Comparison of ENCODE assay signal across 19 cellular contexts in genomic region chr10:86779267-86780017, GRCh38. TPM values are rescaled to one million over a fixed set of nuclear protein-coding genes. Genes with fewer than 3 reads are reported as not detected.
DNase-seq lines count a peak whose midpoint lies in the region; ATAC-seq and TF ChIP-seq lines count a peak whose summit lies in the region.
"Had no signal": no experiment of that assay in that cellular context is flagged by ENCODE, and none has a peak within 500 bp of the region (broad histone marks: within the 10 kb centered on the region; RNA-seq: fewer than 3 reads in every experiment).

No MANE protein-coding gene starts in this region.

- TF ChIP-seq POLR2A in transverse colon (IDR thresholded peaks at IDR 0.05) = no peak

- TF ChIP-seq CTCF in H9 (conservative IDR thresholded peaks at IDR 0.05) (no peak), transverse colon (IDR thresholded peaks at IDR 0.05) (no peak)

- no peak overlapping the region for H2AFZ ChIP-seq in H9 (ENCODE audit: low read length)

- no peak overlapping the region for H3K4me3 Mint-ChIP-seq in H9
- H3K4me3 Mint-ChIP-seq: naive B cell had no signal

- no peaks in the 10 kb centered on the region for H3K27me3 Mint-ChIP-seq in H9 (ENCODE audit: low read depth)

- peak overlapping the region; percentile 32 for H2BK20ac ChIP-seq in H9 (ENCODE audit: low read depth, low read length, poor library complexity, severe bottlenecking)

- H2BK15ac ChIP-seq in H9 (ENCODE audit: low read depth, low read length) = no peak overlapping the region

- no peaks in the 10 kb centered on the region for H3K9me3 Mint-ChIP-seq in H9
- H3K9me3 Mint-ChIP-seq: activated T-helper 2 cell treated with anti-CD3 and anti-CD28 coated beads, Interferon-gamma antibody, Interleukin-2, Interleukin-4, amounts not matched to agents 10 μg/mL and 5 μg/mL and 100 μg/mL, durations not matched to agents 14 hours and 24 hours and 36 hours had no signal

- H3K79me1 ChIP-seq in H9 (ENCODE audit: insufficient read depth, low read depth, low read length, poor library complexity, severe bottlenecking) = peaks cover 3% of the 10 kb centered on the region

- H3K23me2 ChIP-seq in H9 (ENCODE audit: insufficient read length, low read depth, low read length, poor library complexity, severe bottlenecking) = no peaks in the 10 kb centered on the region

- no peak overlapping the region for H3K4ac ChIP-seq in H9 (ENCODE audit: low read depth, low read length)

- no peak overlapping the region for H4K91ac ChIP-seq in H9 (ENCODE audit: insufficient read length, low read depth, low read length)

- H3K27ac Mint-ChIP-seq in H9 = peak overlapping the region in 2 of 3 experiments; percentile 9 to 81; a peak in 2 of 7 replicates
- H3K27ac Mint-ChIP-seq: activated T-helper 2 cell treated with anti-CD3 and anti-CD28 coated beads, Interferon-gamma antibody, Interleukin-2, Interleukin-4, amounts not matched to agents 10 μg/mL and 5 μg/mL and 100 μg/mL, durations not matched to agents 14 hours and 24 hours and 36 hours; naive B cell had no signal

- no peak overlapping the region for H2BK12ac ChIP-seq in H9 (ENCODE audit: insufficient read length, low read depth, low read length)

- peaks cover 2% of the 10 kb centered on the region; the same call in 1 of the 2 replicates for H3K4me1 ChIP-seq in H9 (ENCODE audit: insufficient read depth, low read length)
- peaks cover 3 to 46% (median 24%) of the 10 kb centered on the region in 4 donors for H3K4me1 ChIP-seq in transverse colon

- H3K27ac ChIP-seq in H9 (ENCODE audit: insufficient read length, low read depth, low read length) (no peak overlapping the region), transverse colon (peak overlapping the region; percentile 5 to 32 (median 16))
- H3K27ac ChIP-seq: adrenal gland, skin epidermis, suprapubic skin had no signal

- H3K4me1 Mint-ChIP-seq in H9 = peaks cover 29 to 35% of the 10 kb centered on the region in 2 experiments
- H3K4me1 Mint-ChIP-seq: naive B cell had no signal

- H2AK5ac ChIP-seq in H9 (ENCODE audit: insufficient read length, low read length) = no peak overlapping the region

- in situ Hi-C loops in transverse colon (cut with MboI; ENCODE audit: low pct_ligation_motif_present in 1 of 4, low pct_unique_long_range_greater_than_20kb in 1 of 4, low sequenced_read_pairs in 3 of 4) = no loop called here

- H3T11ph ChIP-seq in H9 (ENCODE audit: low read length) = no peak overlapping the region

- no peak overlapping the region for H3K14ac ChIP-seq in H9 (ENCODE audit: insufficient read depth, low read length)

- H4K5ac ChIP-seq in H9 (ENCODE audit: insufficient read length, low read depth, low read length) = no peak overlapping the region

- no peak overlapping the region for H2BK120ac ChIP-seq in H9 (ENCODE audit: low read depth, low read length, poor library complexity, severe bottlenecking)

- H3K79me2 ChIP-seq in H9 (ENCODE audit: insufficient read depth, low read length) = peaks cover 80% of the 10 kb centered on the region

- DNase-seq in H9 (no peak), astrocyte of the hippocampus (ENCODE audit: low read depth, low spot score) (peak; percentile 72), iris pigment epithelial cell (ENCODE audit: low read depth) (peak; percentile 69), transverse colon (no peak), NOMO-1 treated with DMSO at 0.1 percent for 48 hours (lab: John Stamatoyannopoulos, UW; ENCODE audit: unreplicated experiment) (no peak), dedifferentiated amniotic fluid mesenchymal stem cell (ENCODE audit: extremely low spot score) (no peak)
- no peak for DNase-seq in activated T-cell treated with anti-CD3 and anti-CD28 coated beads, Interleukin-2, amount 50 U/mL, for 48 hours
- DNase-seq: adrenal gland; naive B cell; NCI-H2081 treated with DMSO at 0.1 percent for 48 hours; NCI-H524 treated with DMSO at 0.1 percent for 48 hours; pancreas; stimulated activated CD4-positive, alpha-beta T cell treated with anti-CD3 and anti-CD28 coated beads, Interleukin-4, amount 100 ng/mL, for 4 hours; stimulated activated CD8-positive, alpha-beta memory T cell treated with anti-CD3 and anti-CD28 coated beads, Interleukin-4, amount 100 ng/mL, for 48 hours; T-helper 2 cell had no signal

- H4K8ac ChIP-seq in H9 (replicated peaks; ENCODE audit: insufficient read length, low read depth, low read length) = no peak overlapping the region

- peaks cover 2% of the 10 kb centered on the region for H4K20me1 ChIP-seq in H9 (ENCODE audit: control insufficient read depth, insufficient read depth, insufficient read length)

- no peak overlapping the region for H2BK5ac ChIP-seq in H9 (ENCODE audit: insufficient read length, low read length)

- H3K23ac ChIP-seq in H9 (ENCODE audit: insufficient read length, low read depth, low read length) = no peak overlapping the region

- ATAC-seq in SK-N-SH treated with all-trans-retinoic acid at 6 μM for 48 hours = no peak
- ATAC-seq: pancreas had no signal

- H3K4me3 ChIP-seq in transverse colon = no peak overlapping the region
- H3K4me3 ChIP-seq: adrenal gland, pancreas, skin epidermis, suprapubic skin had no signal

- H3K9me3 ChIP-seq in H9 (ENCODE audit: control insufficient read depth, low read depth, low read length) (no peaks in the 10 kb centered on the region), transverse colon (no peaks in the 10 kb centered on the region)
- H3K9me3 ChIP-seq: adrenal gland, pancreas, suprapubic skin had no signal

- WGBS in H9 (ENCODE audit: extremely low coverage, insufficient read length, low lambda C conversion rate) = no CpG with 5 or more reads among the region's 5 CpGs
- whole genome bisulfite sequencing in transverse colon (ENCODE audit: low coverage in 1 of 2), 2 donors = 54 to 76% methylated on average over 3 to 5 of the region's 5 CpGs

- H3K27me3 ChIP-seq in H9 (ENCODE audit: insufficient read depth, low read length) (no peaks in the 10 kb centered on the region), transverse colon (no peaks in the 10 kb centered on the region)
- H3K27me3 ChIP-seq: adrenal gland, pancreas, suprapubic skin had no signal

- intact Hi-C loops in transverse colon (cut with DNase I; ENCODE audit: low total_unique reads) = no loop called here

- no peak overlapping the region for H3K4me2 ChIP-seq in H9 (ENCODE audit: insufficient read depth, insufficient read length, low read length)

- no peak overlapping the region for H3K9ac ChIP-seq in H9 (ENCODE audit: extremely low read depth, insufficient read length, low read length)

- TF ChIP-seq EP300 in transverse colon (IDR thresholded peaks at IDR 0.05; ENCODE audit: low read depth) = no peak

- H3K36me3 Mint-ChIP-seq in H9 (ENCODE audit: insufficient read depth in 1 of 3, low read depth in 3 of 3) = peaks cover 6 to 16% (median 15%) of the 10 kb centered on the region in 3 experiments; a peak in 6 of 7 replicates

- no peak overlapping the region for H3K18ac ChIP-seq in H9 (ENCODE audit: insufficient read length, low read depth, low read length)

- no peaks in the 10 kb centered on the region for H3K36me3 ChIP-seq in transverse colon
- H3K36me3 ChIP-seq: adrenal gland, pancreas, suprapubic skin had no signal

- no peak overlapping the region for H3K56ac ChIP-seq in H9 (ENCODE audit: insufficient read length, low read depth, low read length)

TF ChIP-seq in SK-N-SH treated with all-trans-retinoic acid at 6 μM for 48 hours, 23 proteins besides CTCF, POLR2A, EP300 and RAD21 (continues in another document):
- no peak for TF ChIP-seq ZC3H10 (CRISPR knock-in tag; IDR thresholded peaks at IDR 0.05)
- TF ChIP-seq ZNF8 (CRISPR knock-in tag; IDR thresholded peaks at IDR 0.05) = no peak
- no peak for TF ChIP-seq PPARA (CRISPR knock-in tag; IDR thresholded peaks at IDR 0.05; ENCODE audit: borderline replicate concordance)
- no peak for TF ChIP-seq SNAI2 (CRISPR knock-in tag; IDR thresholded peaks at IDR 0.05)
- no peak for TF ChIP-seq TCF4 (CRISPR knock-in tag; IDR thresholded peaks at IDR 0.05; ENCODE audit: borderline replicate concordance)
- no peak for TF ChIP-seq TOX (CRISPR knock-in tag; IDR thresholded peaks at IDR 0.05; ENCODE audit: borderline replicate concordance)
- TF ChIP-seq ARNTL (CRISPR knock-in tag; IDR thresholded peaks at IDR 0.05; ENCODE audit: borderline replicate concordance, low read depth) = no peak
- TF ChIP-seq, protein P1, sequence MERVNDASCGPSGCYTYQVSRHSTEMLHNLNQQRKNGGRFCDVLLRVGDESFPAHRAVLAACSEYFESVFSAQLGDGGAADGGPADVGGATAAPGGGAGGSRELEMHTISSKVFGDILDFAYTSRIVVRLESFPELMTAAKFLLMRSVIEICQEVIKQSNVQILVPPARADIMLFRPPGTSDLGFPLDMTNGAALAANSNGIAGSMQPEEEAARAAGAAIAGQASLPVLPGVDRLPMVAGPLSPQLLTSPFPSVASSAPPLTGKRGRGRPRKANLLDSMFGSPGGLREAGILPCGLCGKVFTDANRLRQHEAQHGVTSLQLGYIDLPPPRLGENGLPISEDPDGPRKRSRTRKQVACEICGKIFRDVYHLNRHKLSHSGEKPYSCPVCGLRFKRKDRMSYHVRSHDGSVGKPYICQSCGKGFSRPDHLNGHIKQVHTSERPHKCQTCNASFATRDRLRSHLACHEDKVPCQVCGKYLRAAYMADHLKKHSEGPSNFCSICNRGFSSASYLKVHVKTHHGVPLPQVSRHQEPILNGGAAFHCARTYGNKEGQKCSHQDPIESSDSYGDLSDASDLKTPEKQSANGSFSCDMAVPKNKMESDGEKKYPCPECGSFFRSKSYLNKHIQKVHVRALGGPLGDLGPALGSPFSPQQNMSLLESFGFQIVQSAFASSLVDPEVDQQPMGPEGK (CRISPR knock-in tag; IDR thresholded peaks at IDR 0.05; ENCODE audit: borderline replicate concordance) = no peak
- TF ChIP-seq ZNF565 (CRISPR knock-in tag; conservative IDR thresholded peaks at IDR 0.05; ENCODE audit: low read depth) = no peak
- TF ChIP-seq ZFP3 (CRISPR knock-in tag; IDR thresholded peaks at IDR 0.05) = no peak
- TF ChIP-seq ZFP30 (CRISPR knock-in tag; IDR thresholded peaks at IDR 0.05) = no peak
- TF ChIP-seq ESRRG (CRISPR knock-in tag; IDR thresholded peaks at IDR 0.05) = no peak
- TF ChIP-seq ISL1 (CRISPR knock-in tag; IDR thresholded peaks at IDR 0.05) = no peak
- no peak for TF ChIP-seq ZNF70 (CRISPR knock-in tag; IDR thresholded peaks at IDR 0.05)

RNA-seq across cellular contexts. Expression of gene BMPR1A, which starts 23.0 kb away (rescaled TPM):
- total RNA-seq in H9 (2021) = 138 and 145 TPM in 2 replicates
- total RNA-seq in transverse colon = 10 to 100 TPM; 29.3 to 45.2 (median 38.0) TPM

Comparison
In these comparisons a context has a peak if more than half of its experiments do, and no peak if none do; other contexts are left out.
1. DNase-seq: peak in astrocyte of the hippocampus (single experiment) and iris pigment epithelial cell (single experiment); none in H9 (single experiment), transverse colon (single experiment), activated T-cell treated with anti-CD3 and anti-CD28 coated beads, Interleukin-2, amount 50 U/mL, for 48 hours (0 of 2), NOMO-1 treated with DMSO at 0.1 percent for 48 hours (single experiment) and dedifferentiated amniotic fluid mesenchymal stem cell (single experiment).